In the genomic region with DNA sequence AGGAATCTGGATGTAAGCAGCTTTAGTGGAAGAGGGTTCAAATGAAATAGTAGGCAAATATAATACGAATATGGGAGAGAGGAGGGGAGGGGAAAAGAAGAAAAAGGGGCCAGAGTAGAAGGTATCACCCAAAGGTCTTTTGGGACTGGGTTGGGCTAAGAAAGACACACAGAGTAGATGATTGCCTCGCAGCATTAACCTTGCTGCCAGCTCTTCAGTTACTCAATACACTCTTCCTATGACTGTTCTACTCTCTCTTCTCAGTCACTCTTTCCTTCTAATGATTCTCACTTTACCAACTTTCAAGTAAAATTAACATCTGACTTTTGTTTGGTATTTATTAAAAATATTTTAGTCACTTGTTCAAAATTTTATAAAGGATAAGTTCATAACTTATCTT, we compare ENCODE assay signal across 26 cellular contexts. TPM values are rescaled to one million over a fixed set of nuclear protein-coding genes. Genes with fewer than 3 reads are reported as not detected.
DNase-seq lines count a peak whose midpoint lies in the region; ATAC-seq, FAIRE-seq and TF ChIP-seq lines count a peak whose summit lies in the region.
"Had no signal": no experiment of that assay in that cellular context is flagged by ENCODE, and none has a peak within 500 bp of the region (broad histone marks: within the 10 kb centered on the region; RNA-seq: fewer than 3 reads in every experiment).

No MANE protein-coding gene starts in this region.

- FAIRE-seq in G401.6 (lab: Jason Lieb, UNC), result peak; percentile 51
- FAIRE-seq: GM12892, RCC 7860 had no signal

- in situ Hi-C loops in GM13976 (cut with MboI; ENCODE audit: low sequenced_read_pairs, unreplicated experiment), result no loop called here

- H3K27ac ChIP-seq in PC-9, result 0 out of 2 replicates have a peak overlapping the region, but pooled peaks have one; percentile 55
- H3K27ac ChIP-seq: SK-N-MC had no signal

- POLR2A ChIA-PET in PC-9 (lab: Charles Lee; ENCODE audit: unreplicated experiment), result no interaction called here

- peaks cover 18% of the 10 kb centered on the region for H3K4me1 ChIP-seq in PC-9 (replicated peaks; ENCODE audit: insufficient read depth)

- ATAC-seq in GM21576 (IDR thresholded peaks at IDR 0.05; ENCODE audit: unreplicated experiment), result no peak
- ATAC-seq in omental fat pad (ENCODE audit: low FRiP score), result no peak
- no peak for ATAC-seq in HG03378 (IDR thresholded peaks at IDR 0.05; ENCODE audit: unreplicated experiment)
- ATAC-seq: CD8-positive, alpha-beta T cell; esophagus mucosa; left cardiac atrium; naive thymus-derived CD8-positive, alpha-beta T cell; WTC11 had no signal

- TF ChIP-seq CTCF in PC-9 (conservative IDR thresholded peaks at IDR 0.05) (no peak), GM13976 (IDR thresholded peaks at IDR 0.05; ENCODE audit: borderline replicate concordance, control extremely low read depth, extremely low read depth, insufficient read depth, missing control alignments) (no peak), omental fat pad (IDR thresholded peaks at IDR 0.05) (no peak)

- H2AFZ ChIP-seq in PC-9, result no peak overlapping the region

- H3K79me2 ChIP-seq in PC-9 (ENCODE audit: low read depth), result no peaks in the 10 kb centered on the region

- intact Hi-C loops in PC-9 (cut with micrococcal nuclease; ENCODE audit: unreplicated experiment), result no loop called here

- no peaks in the 10 kb centered on the region for H3K9me2 ChIP-seq in PC-9 (ENCODE audit: insufficient read depth)

- no TSS peak for BruUV-seq in PC-9 (replicated peaks; lab: Mats Ljungman, UMichigan)

- no peaks in the 10 kb centered on the region for H3K27me3 ChIP-seq in PC-9 (ENCODE audit: insufficient read depth, low read depth)
- H3K27me3 ChIP-seq: MG63 had no signal

- no peak overlapping the region for H3K4me2 ChIP-seq in PC-9

- H4K20me1 ChIP-seq in PC-9 (ENCODE audit: insufficient read depth), result no peaks in the 10 kb centered on the region

- H3K9me3 ChIP-seq in PC-9 (ENCODE audit: insufficient read depth, low read depth), result no peaks in the 10 kb centered on the region
- H3K9me3 ChIP-seq: MG63 had no signal

- DNase-seq in AG20443 (ENCODE audit: low spot score) (peak; percentile 11), PC-9 (no peak), fibroblast of peridontal ligament (ENCODE audit: extremely low read depth) (peak; percentile 36), GM13976 (ENCODE audit: low spot score) (no peak), omental fat pad (ENCODE audit: low spot score) (no peak)
- DNase-seq: activated CD4-positive, alpha-beta memory T cell treated with anti-CD3 and anti-CD28 coated beads for 36 hours; activated naive CD4-positive, alpha-beta T cell treated with Interleukin-2 at 50 U/mL for 16 hours; anterior cingulate cortex; CD8-positive, alpha-beta T cell; effector CD4-positive, alpha-beta T cell; H7; left cardiac atrium; MG63; naive thymus-derived CD8-positive, alpha-beta T cell; NCI-H187 treated with DMSO at 0.1 percent for 48 hours; NCI-H226; stimulated activated CD4-positive, alpha-beta T cell treated with anti-CD3 and anti-CD28 coated beads, Interleukin-2, amount 100 ng/mL, for 24 hours; trophoblast cell had no signal

- CTCF ChIA-PET in PC-9 (lab: Charles Lee), result no interaction called here

- H3K4me3 ChIP-seq in PC-9, result no peak overlapping the region
- H3K4me3 ChIP-seq: MG63, SK-N-MC had no signal

- H3K36me3 ChIP-seq in PC-9 (ENCODE audit: low read depth), result no peaks in the 10 kb centered on the region
- H3K36me3 ChIP-seq: MG63 had no signal

- peaks cover 4% of the 10 kb centered on the region; the same call in 1 of the 2 replicates for H3F3A ChIP-seq in PC-9 (ENCODE audit: insufficient read depth, low read depth)

RNA-seq across cellular contexts. Expression of gene CLASP2, which starts 52.8 kb away (rescaled TPM):
- total RNA-seq in PC-9 (2021), result 36.5 and 52.9 TPM in 2 replicates
- 10 to 100 TPM; 26.1 to 68.7 (median 44.5) TPM for total RNA-seq in omental fat pad

Comparison
In these comparisons a context has a peak if more than half of its experiments do, and no peak if none do; other contexts are left out.
1. DNase-seq: peak in AG20443 (single experiment) and fibroblast of peridontal ligament (single experiment); none in PC-9 (0 of 2), GM13976 (single experiment) and omental fat pad (single experiment).